Comparison of ENCODE assay signal across 19 cellular contexts in the genomic region with DNA sequence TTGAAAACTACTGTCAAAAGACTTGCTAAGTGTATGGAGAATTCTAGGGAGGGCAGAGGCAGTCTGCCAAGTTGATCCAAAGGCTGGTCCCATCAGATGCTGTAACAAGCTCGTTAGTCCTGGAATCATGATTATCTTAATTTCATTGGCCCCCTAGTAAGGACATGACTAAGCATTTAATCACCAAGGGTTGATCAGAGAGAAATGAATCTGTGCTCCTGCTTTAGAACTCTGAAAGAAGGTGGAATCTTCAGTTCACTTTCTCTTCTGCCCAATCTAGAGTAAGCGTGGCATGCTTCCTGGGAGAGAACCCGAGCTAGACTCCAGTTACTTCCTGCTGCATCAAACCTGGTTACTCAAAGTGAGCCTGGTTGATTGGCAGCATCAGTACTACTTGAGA. TPM values are rescaled to one million over a fixed set of nuclear protein-coding genes. Genes with fewer than 3 reads are reported as not detected.
A peak's percentile ranks its signal among the peaks of the same experiment; 100 is the strongest.
DNase-seq lines count a peak whose midpoint lies in the region; ATAC-seq and TF ChIP-seq lines count a peak whose summit lies in the region.
"Had no signal": no experiment of that assay in that cellular context is flagged by ENCODE, and none has a peak within 500 bp of the region (broad histone marks: within the 10 kb centered on the region; RNA-seq: fewer than 3 reads in every experiment).

No MANE protein-coding gene starts in this region.

- peak overlapping the region; percentile 73 for H3K27ac ChIP-seq in mesodermal cell (ENCODE audit: low read depth, low read length, severe bottlenecking)
- no peak overlapping the region for H3K27ac ChIP-seq in left lung
- H3K27ac ChIP-seq: vagina had no signal

- H3K4me3 ChIP-seq in astrocyte of the spinal cord (ENCODE audit: low read depth, low read length) = no peak overlapping the region
- H3K4me3 ChIP-seq in mesodermal cell (ENCODE audit: extremely low read depth, insufficient read depth, low read length, poor library complexity, severe bottlenecking) = no peak overlapping the region
- no peak overlapping the region for H3K4me3 ChIP-seq in left lung
- H3K4me3 ChIP-seq: vagina had no signal

- TF ChIP-seq CTCF in astrocyte of the spinal cord (IDR thresholded peaks at IDR 0.05; ENCODE audit: low read depth, low read length) (no peak), left lung (IDR thresholded peaks at IDR 0.05) (no peak)

- intact Hi-C loops in left lung (cut with DNase I) = no loop called here

- WGBS in mesodermal cell (ENCODE audit: insufficient coverage in 2 of 2), 2 experiments = 89 to 100% methylated on average over 3 of the region's 3 CpGs

- H3K9me3 ChIP-seq in mesodermal cell (ENCODE audit: control insufficient read depth, low read length) = no peaks in the 10 kb centered on the region
- no peaks in the 10 kb centered on the region for H3K9me3 ChIP-seq in left lung
- H3K9me3 ChIP-seq: vagina had no signal

- ATAC-seq in HG03432 (IDR thresholded peaks at IDR 0.05; ENCODE audit: unreplicated experiment) = peak; percentile 45
- no peak for ATAC-seq in left lung
- ATAC-seq in GM18517 (IDR thresholded peaks at IDR 0.05; ENCODE audit: unreplicated experiment) = no peak
- ATAC-seq in HG03097 (IDR thresholded peaks at IDR 0.05; ENCODE audit: low FRiP score, unreplicated experiment) = no peak
- ATAC-seq: activated CD4-positive, CD25-positive, alpha-beta regulatory T cell treated with anti-CD3 and anti-CD28 coated beads, Interleukin-2, amount 50 U/mL, for 24 hours; activated CD8-positive, alpha-beta memory T cell treated with anti-CD3 and anti-CD28 coated beads, Interleukin-2, amount 10 ng/mL, durations not matched to agents 7 days and 5 days; Right ventricle myocardium inferior had no signal

- no peaks in the 10 kb centered on the region for H3K27me3 ChIP-seq in left lung
- H3K27me3 ChIP-seq: vagina had no signal

- DNase-seq in AG20443 (ENCODE audit: low spot score) = peak; percentile 21
- DNase-seq in astrocyte of the spinal cord (ENCODE audit: low read depth, low spot score) = peak; percentile 18
- DNase-seq in left lung = no peak
- no peak for DNase-seq in foreskin melanocyte
- DNase-seq: activated CD8-positive, alpha-beta memory T cell treated with anti-CD3 and anti-CD28 coated beads, Interleukin-2, amount 10 ng/mL, durations not matched to agents 7 days and 5 days; activated effector memory CD4-positive, alpha-beta T cell treated with Interleukin-2 at 50 U/mL for 16 hours; amniotic stem cell; COR-L47; KG1; NCI-H1105; NK-92 treated with Interleukin-12 subunit alpha and Interleukin-12 subunit beta, amount 100 ng/mL, for 24 hours; retina had no signal

- H3K36me3 ChIP-seq in mesodermal cell (ENCODE audit: control insufficient read depth, insufficient read depth, low read length) (no peaks in the 10 kb centered on the region), left lung (no peaks in the 10 kb centered on the region)
- H3K36me3 ChIP-seq: vagina had no signal

- peaks cover 42% of the 10 kb centered on the region for H3K4me1 ChIP-seq in mesodermal cell (ENCODE audit: control insufficient read depth, insufficient read depth, low read length, poor library complexity, severe bottlenecking)
- peaks cover 0 to 5% of the 10 kb centered on the region in 2 donors for H3K4me1 ChIP-seq in left lung

- in situ Hi-C loops in astrocyte of the spinal cord (cut with HindIII; ENCODE audit: low sequenced_read_pairs) = no loop called here

RNA-seq across cellular contexts. Expression of a gene that starts 26.7 kb away (rescaled TPM):
- polyA plus RNA-seq in mesodermal cell (2013, experiment 1 of 2) = 37.3 TPM
- 36.9 TPM for polyA plus RNA-seq in mesodermal cell (2013, experiment 2 of 2)
- under 1 TPM; 0.79 to 0.81 TPM for total RNA-seq in left lung
- total RNA-seq: activated CD8-positive, alpha-beta memory T cell treated with anti-CD3 and anti-CD28 coated beads, Interleukin-2, amount 10 ng/mL, durations not matched to agents 7 days and 5 days; Right ventricle myocardium inferior had no signal

Comparison
In these comparisons a context has a peak if more than half of its experiments do, and no peak if none do; other contexts are left out.
1. DNase-seq: peak in AG20443 (single experiment) and astrocyte of the spinal cord (single experiment); none in left lung (0 of 2) and foreskin melanocyte (single experiment).